In genomic region chrX:2401201-2401589, GRCh38 we compare ENCODE assay signal across 14 cellular contexts.
DNase-seq lines count a peak whose midpoint lies in the region; ATAC-seq and TF ChIP-seq lines count a peak whose summit lies in the region.
"Had no signal": no experiment of that assay in that cellular context is flagged by ENCODE, and none has a peak within 500 bp of the region (broad histone marks: within the 10 kb centered on the region; RNA-seq: fewer than 3 reads in every experiment).

No MANE protein-coding gene starts in this region.

- intact Hi-C loops in left ventricle myocardium inferior (cut with micrococcal nuclease) = no loop called here
- intact Hi-C loops in left cardiac atrium (cut with DNase I) = no loop called here
- intact Hi-C loops in vagina (cut with DNase I) = no loop called here

- H3K36me3 ChIP-seq in left ventricle myocardium inferior (peaks cover 4% of the 10 kb centered on the region), mucosa of stomach (ENCODE audit: control insufficient read depth, insufficient read depth, low read length) (no peaks in the 10 kb centered on the region), vagina (no peaks in the 10 kb centered on the region)
- H3K36me3 ChIP-seq: SJCRH30, transverse colon had no signal

- peak overlapping the region; percentile 3 for H3K9ac ChIP-seq in mucosa of stomach (ENCODE audit: low read length)

- H3K4me3 ChIP-seq in left ventricle myocardium inferior (peak overlapping the region; percentile 46), epithelial cell of esophagus (ENCODE audit: low read length) (peak overlapping the region; percentile 28), mucosa of stomach (ENCODE audit: low read length) (no peak overlapping the region), vagina (peak overlapping the region in 1 of 2 donors; percentile 7)
- H3K4me3 ChIP-seq: A549, SJCRH30, transverse colon had no signal

- H3K27me3 ChIP-seq in left ventricle myocardium inferior (ENCODE audit: low read depth) (no peaks in the 10 kb centered on the region), mucosa of stomach (ENCODE audit: control insufficient read depth, insufficient read depth, low read length) (no peaks in the 10 kb centered on the region), vagina (no peaks in the 10 kb centered on the region)
- H3K27me3 ChIP-seq: SJCRH30, transverse colon had no signal

- no peak for ATAC-seq in left cardiac atrium
- no peak for ATAC-seq in GM19467 (IDR thresholded peaks at IDR 0.05; ENCODE audit: unreplicated experiment)
- ATAC-seq in HG03108 (IDR thresholded peaks at IDR 0.05; ENCODE audit: unreplicated experiment) = no peak
- ATAC-seq: A549; activated naive CD4-positive, alpha-beta T cell treated with anti-CD3 and anti-CD28 coated beads, Interleukin-2, amount 50 U/mL, for 72 hours; naive thymus-derived CD8-positive, alpha-beta T cell had no signal

- TF ChIP-seq POLR2A in vagina (IDR thresholded peaks at IDR 0.05) = no peak

- DNase-seq in left ventricle myocardium inferior (no peak), left cardiac atrium (no peak), epithelial cell of esophagus (ENCODE audit: low read depth) (peak; percentile 88), vagina (ENCODE audit: extremely low spot score in 2 of 2) (no peak), activated T-cell treated with anti-CD3 and anti-CD28 coated beads for 4 hours (no peak)
- DNase-seq: DMS153; naive thymus-derived CD8-positive, alpha-beta T cell; SJCRH30; transverse colon had no signal

- TF ChIP-seq CTCF in left ventricle myocardium inferior (IDR thresholded peaks at IDR 0.05; ENCODE audit: borderline replicate concordance) (no peak), epithelial cell of esophagus (IDR thresholded peaks at IDR 0.05; ENCODE audit: insufficient read depth, low read depth, low read length, missing control alignments) (no peak), vagina (IDR thresholded peaks at IDR 0.05) (no peak)

- H3K4me1 ChIP-seq in left ventricle myocardium inferior (peaks cover 41% of the 10 kb centered on the region), mucosa of stomach (ENCODE audit: control insufficient read depth, insufficient read depth, low read length) (peaks cover 4% of the 10 kb centered on the region), vagina (peaks cover 10% of the 10 kb centered on the region)
- H3K4me1 ChIP-seq: SJCRH30 had no signal

- H3K27ac ChIP-seq in left ventricle myocardium inferior (replicated peaks) (peak overlapping the region; percentile 86), vagina (peak overlapping the region; percentile 60)
- H3K27ac ChIP-seq: A549, SJCRH30 had no signal

- no peaks in the 10 kb centered on the region for H3K9me3 ChIP-seq in left ventricle myocardium inferior (replicated peaks)
- H3K9me3 ChIP-seq in mucosa of stomach (ENCODE audit: control insufficient read depth, low read length) = no peaks in the 10 kb centered on the region
- H3K9me3 ChIP-seq in vagina = no peaks in the 10 kb centered on the region
- H3K9me3 ChIP-seq: A549, SJCRH30, transverse colon had no signal
